ENCODE assay signal across 1 cellular context in genomic region chr2:84534225-84534624, GRCh38.
TF ChIP-seq lines count a peak whose summit lies in the region.

No MANE protein-coding gene starts in this region.

TF ChIP-seq in GM23338, 12 proteins besides CTCF, POLR2A, EP300 and RAD21 (continued from another document):
- no peak for TF ChIP-seq REST (IDR thresholded peaks at IDR 0.05; ENCODE audit: unreplicated experiment)
- no peak for TF ChIP-seq ETS1 (IDR thresholded peaks at IDR 0.05)
